ENCODE assay signal across 30 cellular contexts in genomic region chr9:123772374-123772773, GRCh38.
DNase-seq lines count a peak whose midpoint lies in the region; ATAC-seq, FAIRE-seq and TF ChIP-seq lines count a peak whose summit lies in the region.
"Had no signal": no experiment of that assay in that cellular context is flagged by ENCODE, and none has a peak within 500 bp of the region (broad histone marks: within the 10 kb centered on the region; RNA-seq: fewer than 3 reads in every experiment).

No MANE protein-coding gene starts in this region.

- peak; percentile 40 for DNase-seq in AG20443 (ENCODE audit: low spot score)
- DNase-seq in H54 (ENCODE audit: insufficient read length, low spot score): no peak
- DNase-seq in NCI-H82 (lab: John Stamatoyannopoulos, UW): peak; percentile 59
- DNase-seq in fibroblast of mammary gland (ENCODE audit: low read depth): peak; percentile 20
- DNase-seq in stimulated activated CD4-positive, alpha-beta T cell treated with anti-CD3 and anti-CD28 coated beads, Interleukin-4, amount 100 ng/mL, for 1 hour: no peak
- DNase-seq in activated naive CD4-positive, alpha-beta T cell (lab: John Stamatoyannopoulos, UW): no peak
- no peak for DNase-seq in stimulated activated naive CD8-positive, alpha-beta T cell treated with anti-CD3 and anti-CD28 coated beads, Interleukin-15, amount 100 ng/mL, for 72 hours
- DNase-seq in NCI-H1417 (lab: John Stamatoyannopoulos, UW): no peak
- DNase-seq: C1 segment of cervical spinal cord; Caco-2; CD8-positive, alpha-beta T cell; DMS79 treated with DMSO at 0.1 percent for 48 hours; GF-D8; GOT3; NCI-H1105; NCI-H146; NCI-H1930; NCI-H226; NCI-H510A treated with DMSO at 0.1 percent for 48 hours; NCI-H748 treated with DMSO at 0.1 percent for 48 hours; NK-92 treated with Interleukin-12 subunit alpha and Interleukin-12 subunit beta, amount 100 ng/mL, for 24 hours; PC-3; SJCRH30; T-helper 17 cell had no signal

- FAIRE-seq in H54 (lab: Jason Lieb, UNC): peak; percentile 89
- FAIRE-seq: GM12892, GM18507 had no signal

- no peak overlapping the region for H3K4me3 Mint-ChIP-seq in stimulated activated naive CD8-positive, alpha-beta T cell treated with anti-CD3 and anti-CD28 coated beads, Interleukin-15, amount 100 ng/mL, for 72 hours
- H3K4me3 Mint-ChIP-seq: CD8-positive, alpha-beta T cell; T-helper 17 cell had no signal

- H3K27me3 Mint-ChIP-seq in stimulated activated naive CD8-positive, alpha-beta T cell treated with anti-CD3 and anti-CD28 coated beads, Interleukin-15, amount 100 ng/mL, for 72 hours: no peaks in the 10 kb centered on the region
- H3K27me3 Mint-ChIP-seq: T-helper 17 cell had no signal

- peaks cover 12% of the 10 kb centered on the region for H3K4me1 Mint-ChIP-seq in stimulated activated naive CD8-positive, alpha-beta T cell treated with anti-CD3 and anti-CD28 coated beads, Interleukin-15, amount 100 ng/mL, for 72 hours

- H3K4me3 ChIP-seq in fibroblast of mammary gland (ENCODE audit: control insufficient read depth, low read depth, low read length): no peak overlapping the region
- H3K4me3 ChIP-seq: SJCRH30 had no signal

- no peak for TF ChIP-seq POLR2A in H54 (IDR thresholded peaks at IDR 0.05; ENCODE audit: low read depth, low read length)

- TF ChIP-seq CTCF in fibroblast of mammary gland (conservative IDR thresholded peaks at IDR 0.05; ENCODE audit: control insufficient read depth, insufficient read depth, low read depth, low read length): no peak

- no peaks in the 10 kb centered on the region for H3K9me3 Mint-ChIP-seq in stimulated activated naive CD8-positive, alpha-beta T cell treated with anti-CD3 and anti-CD28 coated beads, Interleukin-15, amount 100 ng/mL, for 72 hours
- H3K9me3 Mint-ChIP-seq: CD8-positive, alpha-beta T cell had no signal

- ATAC-seq in stimulated activated naive CD8-positive, alpha-beta T cell treated with anti-CD3 and anti-CD28 coated beads, Interleukin-15, amount 100 ng/mL, for 72 hours: no peak
- ATAC-seq: CD8-positive, alpha-beta T cell; HCT116; HepG2; PC-3; Right ventricle myocardium inferior; SK-N-SH treated with all-trans-retinoic acid at 6 μM for 48 hours; T-helper 17 cell had no signal

- H3K27ac Mint-ChIP-seq in stimulated activated naive CD8-positive, alpha-beta T cell treated with anti-CD3 and anti-CD28 coated beads, Interleukin-15, amount 100 ng/mL, for 72 hours: no peak overlapping the region
- H3K27ac Mint-ChIP-seq: CD8-positive, alpha-beta T cell; T-helper 17 cell had no signal

Comparison
In these comparisons a context has a peak if more than half of its experiments do, and no peak if none do; other contexts are left out.
1. DNase-seq: peak in AG20443 (single experiment), NCI-H82 (single experiment) and fibroblast of mammary gland (single experiment); none in H54 (single experiment), stimulated activated CD4-positive, alpha-beta T cell treated with anti-CD3 and anti-CD28 coated beads, Interleukin-4, amount 100 ng/mL, for 1 hour (single experiment), activated naive CD4-positive, alpha-beta T cell (0 of 4), stimulated activated naive CD8-positive, alpha-beta T cell treated with anti-CD3 and anti-CD28 coated beads, Interleukin-15, amount 100 ng/mL, for 72 hours (0 of 2) and NCI-H1417 (0 of 3).